ENCODE assay signal across 25 cellular contexts in genomic region chr11:28250192-28250591, GRCh38.
"Had no signal": no experiment of that assay in that cellular context is flagged by ENCODE, and none has a peak within 500 bp of the region (broad histone marks: within the 10 kb centered on the region; RNA-seq: fewer than 3 reads in every experiment).

No MANE protein-coding gene starts in this region.

- H3K27me3 ChIP-seq: brain microvascular endothelial cell, cardiac muscle cell had no signal

- DNase-seq: activated B cell treated with CpG ODN at 0.5 μM for 24 hours; activated CD4-positive, alpha-beta T cell treated with anti-CD3 and anti-CD28 coated beads for 1 hour; activated CD4-positive, alpha-beta T cell treated with anti-CD3 and anti-CD28 coated beads, Interleukin-2, amount 10 ng/mL, durations not matched to agents 24 days and 14 days; activated CD4-positive, alpha-beta T cell treated with anti-CD3 and anti-CD28 coated beads, Interleukin-2, amount 50 U/mL, for 48 hours; activated CD8-positive, alpha-beta memory T cell treated with anti-CD3 and anti-CD28 coated beads, Interleukin-2, amount 10 ng/mL, durations not matched to agents 7 days and 5 days; activated gamma-delta T cell; activated naive CD4-positive, alpha-beta T cell treated with anti-CD3 and anti-CD28 coated beads for 36 hours; activated naive CD8-positive, alpha-beta T cell treated with anti-CD3 and anti-CD28 coated beads for 36 hours; activated T-cell treated with anti-CD3 and anti-CD28 coated beads, Interleukin-2, amount 50 U/mL, for 4 hours; brain microvascular endothelial cell; MV-4-11; NCI-H1092 treated with DMSO at 0.1 percent for 48 hours; NCI-H1417 treated with DMSO at 0.1 percent for 48 hours; NCI-H1694; NCI-H2029; NCI-H2107; NCI-H2171 treated with DMSO at 0.1 percent for 48 hours; NCI-H226; NCI-H526; NCI-H774; SIG-M5; T-helper 17 cell; T-helper 9 cell had no signal

- H3K4me1 Mint-ChIP-seq: activated CD4-positive, alpha-beta T cell treated with anti-CD3 and anti-CD28 coated beads, Interleukin-2, amount 10 ng/mL, durations not matched to agents 24 days and 14 days; activated CD8-positive, alpha-beta memory T cell treated with anti-CD3 and anti-CD28 coated beads, Interleukin-2, amount 10 ng/mL, durations not matched to agents 7 days and 5 days; activated naive CD8-positive, alpha-beta T cell treated with anti-CD3 and anti-CD28 coated beads for 36 hours; T-helper 17 cell had no signal

- H3K27ac Mint-ChIP-seq: activated B cell treated with CpG ODN at 0.5 μM for 24 hours; activated CD4-positive, alpha-beta T cell treated with anti-CD3 and anti-CD28 coated beads, Interleukin-2, amount 10 ng/mL, durations not matched to agents 24 days and 14 days; activated CD8-positive, alpha-beta memory T cell treated with anti-CD3 and anti-CD28 coated beads, Interleukin-2, amount 10 ng/mL, durations not matched to agents 7 days and 5 days; activated naive CD4-positive, alpha-beta T cell treated with anti-CD3 and anti-CD28 coated beads for 36 hours; activated naive CD8-positive, alpha-beta T cell treated with anti-CD3 and anti-CD28 coated beads for 36 hours; activated T-helper 17 cell treated with anti-CD3 and anti-CD28 coated beads, Interleukin-2, amount 50 U/mL, for 72 hours; T-helper 17 cell had no signal

- H3K4me3 ChIP-seq: cardiac muscle cell had no signal

- H3K4me3 Mint-ChIP-seq: activated B cell treated with CpG ODN at 0.5 μM for 24 hours; activated CD4-positive, alpha-beta T cell treated with anti-CD3 and anti-CD28 coated beads, Interleukin-2, amount 10 ng/mL, durations not matched to agents 24 days and 14 days; activated CD8-positive, alpha-beta memory T cell treated with anti-CD3 and anti-CD28 coated beads, Interleukin-2, amount 10 ng/mL, durations not matched to agents 7 days and 5 days; activated naive CD4-positive, alpha-beta T cell treated with anti-CD3 and anti-CD28 coated beads for 36 hours; activated naive CD8-positive, alpha-beta T cell treated with anti-CD3 and anti-CD28 coated beads for 36 hours; activated T-cell treated with anti-CD3 and anti-CD28 coated beads, Interleukin-2, amount 50 U/mL, for 4 hours; activated T-helper 17 cell treated with anti-CD3 and anti-CD28 coated beads, Interleukin-2, amount 50 U/mL, for 72 hours; T-helper 17 cell had no signal

- H3K36me3 ChIP-seq: brain microvascular endothelial cell, cardiac muscle cell had no signal

- H3K27ac ChIP-seq: brain microvascular endothelial cell, cardiac muscle cell had no signal

- H3K27me3 Mint-ChIP-seq: activated B cell treated with CpG ODN at 0.5 μM for 24 hours; activated CD4-positive, alpha-beta T cell treated with anti-CD3 and anti-CD28 coated beads, Interleukin-2, amount 10 ng/mL, durations not matched to agents 24 days and 14 days; activated CD8-positive, alpha-beta memory T cell treated with anti-CD3 and anti-CD28 coated beads, Interleukin-2, amount 10 ng/mL, durations not matched to agents 7 days and 5 days; activated naive CD8-positive, alpha-beta T cell treated with anti-CD3 and anti-CD28 coated beads for 36 hours; activated T-helper 17 cell treated with anti-CD3 and anti-CD28 coated beads, Interleukin-2, amount 50 U/mL, for 72 hours; T-helper 17 cell had no signal

- ATAC-seq: activated CD8-positive, alpha-beta memory T cell treated with anti-CD3 and anti-CD28 coated beads, Interleukin-2, amount 10 ng/mL, durations not matched to agents 7 days and 5 days; activated T-cell treated with anti-CD3 and anti-CD28 coated beads, Interleukin-2, amount 50 U/mL, for 4 hours; activated T-helper 17 cell treated with anti-CD3 and anti-CD28 coated beads, Interleukin-2, amount 50 U/mL, for 72 hours; T-helper 17 cell had no signal
